20 cellular contexts compared by ENCODE assay signal in the genomic region with DNA sequence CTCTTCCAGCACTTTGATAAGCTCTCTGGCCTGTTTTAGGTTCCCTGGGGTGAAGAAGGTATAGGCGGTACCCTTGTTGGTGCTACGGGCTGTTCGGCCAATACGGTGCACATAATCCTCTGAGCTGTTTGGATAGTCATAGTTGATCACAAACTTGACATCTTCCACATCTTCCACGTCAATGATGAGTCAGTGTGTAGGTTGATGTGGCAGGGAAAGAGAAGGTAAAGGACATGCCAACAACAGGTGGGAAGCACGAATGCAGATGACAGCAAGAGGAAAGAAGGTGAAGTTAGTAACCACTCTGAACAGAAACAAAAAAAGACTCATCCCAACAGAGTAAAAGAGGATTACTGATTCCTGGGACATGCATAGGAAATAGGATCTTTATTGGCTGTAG. TPM values are rescaled to one million over a fixed set of nuclear protein-coding genes. Genes with fewer than 3 reads are reported as not detected.
A peak's percentile ranks its signal among the peaks of the same experiment; 100 is the strongest.
DNase-seq lines count a peak whose midpoint lies in the region; ATAC-seq, FAIRE-seq and TF ChIP-seq lines count a peak whose summit lies in the region.
"Had no signal": no experiment of that assay in that cellular context is flagged by ENCODE, and none has a peak within 500 bp of the region (broad histone marks: within the 10 kb centered on the region; RNA-seq: fewer than 3 reads in every experiment).

No MANE protein-coding gene starts in this region.

- H3K27me3 ChIP-seq in GM12878 (replicated peaks in 1 of 2; ENCODE audit: control insufficient read depth in 2 of 2, insufficient read depth in 2 of 2, low read length in 1 of 2) = no peaks in the 10 kb centered on the region
- H3K27me3 ChIP-seq in psoas muscle (ENCODE audit: insufficient read depth in 3 of 3, low read length in 2 of 3) = no peaks in the 10 kb centered on the region
- no peaks in the 10 kb centered on the region for H3K27me3 ChIP-seq in vagina
- H3K27me3 ChIP-seq: heart right ventricle, right atrium auricular region had no signal

- no peaks in the 10 kb centered on the region for H3K9me3 Mint-ChIP-seq in activated T-cell treated with anti-CD3 and anti-CD28 coated beads, Interleukin-2, amount 50 U/mL, for 24 hours

- H3K79me2 ChIP-seq in GM12878 (ENCODE audit: control insufficient read depth, insufficient read depth, low read length) = no peaks in the 10 kb centered on the region; the same call in 1 of the 2 replicates

- H4K20me1 ChIP-seq in GM12878 (ENCODE audit: control insufficient read depth, insufficient read depth) = no peaks in the 10 kb centered on the region; the same call in 1 of the 2 replicates

- H3K27ac ChIP-seq in GM12878 (ENCODE audit: control insufficient read depth, insufficient read depth) (no peak overlapping the region), psoas muscle (peak overlapping the region; percentile 3), vagina (no peak overlapping the region)
- H3K27ac ChIP-seq: PC-9, right atrium auricular region had no signal

- TF ChIP-seq CTCF in GM12878 (IDR thresholded peaks at IDR 0.05 in 2 of 3, conservative IDR thresholded peaks at IDR 0.05 in 1 of 3; ENCODE audit: control insufficient read depth in 2 of 3, extremely low read depth in 1 of 3, insufficient read depth in 1 of 3, low read depth in 3 of 3, low read length in 3 of 3) (no peak), psoas muscle (IDR thresholded peaks at IDR 0.05) (no peak), vagina (IDR thresholded peaks at IDR 0.05) (no peak)

- H3K4me3 ChIP-seq in GM12878 (no peak overlapping the region), psoas muscle (no peak overlapping the region), vagina (no peak overlapping the region)
- H3K4me3 ChIP-seq: heart right ventricle, PC-9, right atrium auricular region had no signal

- TSS peak; percentile 1 for BruUV-seq in GM12878 (replicated peaks; lab: Mats Ljungman, UMichigan)

- SMC1A ChIA-PET in GM12878 (lab: Charles Lee; ENCODE audit: uncharacterized antibody, unreplicated experiment) = interaction anchor here (0.8 kb wide), 1 partner anchor 10 kb away, joined by 3 read pairs; no protein-coding TSS in a partner anchor

- H3K27ac Mint-ChIP-seq in activated T-cell treated with anti-CD3 and anti-CD28 coated beads, Interleukin-2, amount 50 U/mL, for 24 hours = peak overlapping the region; percentile 34

- no peak overlapping the region for H3K4me3 Mint-ChIP-seq in activated T-cell treated with anti-CD3 and anti-CD28 coated beads, Interleukin-2, amount 50 U/mL, for 24 hours

- DNase-seq in activated T-cell treated with anti-CD3 and anti-CD28 coated beads, Interleukin-2, amount 50 U/mL, for 24 hours = no peak
- DNase-seq in activated T-cell treated with anti-CD3 and anti-CD28 coated beads, Interleukin-2, amount 50 U/mL, for 1 hour = no peak
- DNase-seq in GM12892 (ENCODE audit: insufficient read length) (no peak), GM12878 (ENCODE audit: low read depth, low spot score) (no peak), psoas muscle (no peak), Kasumi-1 (lab: John Stamatoyannopoulos, UW) (no peak), vagina (ENCODE audit: extremely low spot score in 2 of 2) (no peak), SIG-M5 treated with dmso at 0.1 percent for 504 hours (lab: John Stamatoyannopoulos, UW; ENCODE audit: unreplicated experiment) (no peak)
- DNase-seq: activated naive CD4-positive, alpha-beta T cell; effector CD4-positive, alpha-beta T cell; heart right ventricle; NCI-H1436; NCI-H82; SK-N-SH had no signal

- CTCF ChIA-PET in GM12878 (lab: Yijun Ruan, JAX) = interaction anchor here (1.0 to 1.2 kb wide), 3 partner anchors 13 to 15 kb away, joined by 3 to 6 read pairs (median 5); no protein-coding TSS in a partner anchor

- H3K4me2 ChIP-seq in GM12878 (ENCODE audit: control insufficient read depth, insufficient read depth) = no peak overlapping the region
- H3K4me2 ChIP-seq: PC-9, SK-N-SH had no signal

- no peak for ATAC-seq in GM12878
- peak; percentile 2 to 32 (median 9) for ATAC-seq in psoas muscle
- ATAC-seq: heart right ventricle had no signal

- RAD21 ChIA-PET in GM12878 (lab: Charles Lee; ENCODE audit: unreplicated experiment) = no interaction called here

- H3K36me3 Mint-ChIP-seq in activated T-cell treated with anti-CD3 and anti-CD28 coated beads, Interleukin-2, amount 50 U/mL, for 24 hours (ENCODE audit: low read depth) = peaks cover 97% of the 10 kb centered on the region

- no peak overlapping the region for H3K9ac ChIP-seq in GM12878 (ENCODE audit: control insufficient read depth, insufficient read depth, low read length)
- H3K9ac ChIP-seq: SK-N-SH had no signal

- H3K36me3 ChIP-seq in GM12878 (ENCODE audit: control insufficient read depth in 2 of 2, insufficient read depth in 2 of 2, low read length in 1 of 2) (peaks cover 29 to 61% of the 10 kb centered on the region in 2 experiments), psoas muscle (ENCODE audit: insufficient read depth in 1 of 2, low read depth in 1 of 2) (peaks cover 37 to 100% of the 10 kb centered on the region in 2 donors), vagina (peaks cover 13 to 99% of the 10 kb centered on the region in 2 donors)

- H3K4me1 Mint-ChIP-seq in activated T-cell treated with anti-CD3 and anti-CD28 coated beads, Interleukin-2, amount 50 U/mL, for 24 hours (ENCODE audit: low read depth) = peaks cover 74% of the 10 kb centered on the region

- FAIRE-seq in GM12892 (lab: Jason Lieb, UNC) = peak; percentile 44
- FAIRE-seq in GM12878 (lab: Jason Lieb, UNC) = no peak
- FAIRE-seq: islet of Langerhans had no signal

- in situ Hi-C loops in GM12878 (cut with MboI) = no loop called here

- no peak overlapping the region for H2AFZ ChIP-seq in GM12878 (ENCODE audit: control insufficient read depth, low read depth, low read length)
- H2AFZ ChIP-seq: PC-9 had no signal

- no peaks in the 10 kb centered on the region for H3K4me1 ChIP-seq in GM12878 (ENCODE audit: control insufficient read depth, insufficient read depth, low read length)
- H3K4me1 ChIP-seq in psoas muscle = peaks cover 18% of the 10 kb centered on the region
- H3K4me1 ChIP-seq in vagina = no peaks in the 10 kb centered on the region

- POLR2A ChIA-PET in GM12878 (lab: Charles Lee) = no interaction called here

- no peak for TF ChIP-seq RAD21 in GM12878 (IDR thresholded peaks at IDR 0.05; ENCODE audit: insufficient read depth, low read depth, low read length)

- TF ChIP-seq EP300 in GM12878 (IDR thresholded peaks at IDR 0.05; ENCODE audit: borderline replicate concordance in 1 of 2, control insufficient read depth in 1 of 2, low read depth in 2 of 2, low read length in 2 of 2) = no peak

- H3K9me3 ChIP-seq in GM12878 (replicated peaks; ENCODE audit: control insufficient read depth, insufficient read depth, low read length) = no peaks in the 10 kb centered on the region
- no peaks in the 10 kb centered on the region for H3K9me3 ChIP-seq in psoas muscle
- no peaks in the 10 kb centered on the region for H3K9me3 ChIP-seq in vagina
- H3K9me3 ChIP-seq: heart right ventricle, right atrium auricular region, SK-N-SH had no signal

- H3K27me3 Mint-ChIP-seq in activated T-cell treated with anti-CD3 and anti-CD28 coated beads, Interleukin-2, amount 50 U/mL, for 24 hours = no peaks in the 10 kb centered on the region

- WGBS in GM12878 (ENCODE audit: insufficient coverage, insufficient replicate concordance, low lambda C conversion rate, missing lambda C conversion rate) = 96% methylated on average over 6 of the region's 6 CpGs
- WGBS in psoas muscle, 3 donors = 70 to 79% (median 73%) methylated on average over 6 of the region's 6 CpGs

- TF ChIP-seq POLR2A in GM12892 (IDR thresholded peaks at IDR 0.05; ENCODE audit: low read depth, low read length) = no peak
- peak; percentile 63 for TF ChIP-seq POLR2A in GM12878 (IDR thresholded peaks at IDR 0.05; ENCODE audit: low read depth, low read length)
- no peak for TF ChIP-seq POLR2A in vagina (IDR thresholded peaks at IDR 0.05)

- intact Hi-C loops in GM12878 (cut with micrococcal nuclease; ENCODE audit: unreplicated experiment) (loop anchor here (10.0 kb wide), 1 partner anchor 433 kb away; a partner anchor contains a TSS), psoas muscle (cut with DNase I) (no loop called here), vagina (cut with DNase I) (no loop called here)

RNA-seq across cellular contexts. Expression of a gene that starts 18.2 kb away (rescaled TPM):
- polyA plus RNA-seq in GM12892 (2012; ENCODE audit: missing spikeins) = 218 TPM
- 1,768 and 1,800 TPM in 2 replicates for total RNA-seq in GM12878 (2013; cell fraction: nucleolus; rRNA removed)
- total RNA-seq in GM12878 (2014; rRNA removed) (377 and 419 TPM in 2 replicates), GM12878 (2014; rRNA removed; fragmentation: Illumina TruSeq; extraction: Trizol) (223 and 233 TPM in 2 replicates), GM12878 (2021) (340 and 342 TPM in 2 replicates), psoas muscle (100 to 1,000 TPM; 127 to 173 (median 150) TPM), vagina (1,042 TPM)
- 163 TPM for polyA plus RNA-seq in GM12878 (2011; ENCODE audit: low read depth)
- polyA plus RNA-seq in GM12878 (2011; rRNA removed) (778 and 793 TPM in 2 replicates), GM12878 (2014; fragmentation: Illumina TruSeq; extraction: Trizol) (310 and 395 TPM in 2 replicates), GM12878 (2014; fragmentation: Nextera tagmentation; extraction: Ambion mirVana) (10 to 100 TPM; 47.1 to 91.4 TPM), GM12878 (2014; rRNA removed) (430 and 457 TPM in 2 replicates), GM12878 (2016; fragmentation: Nextera tagmentation; extraction: Ambion mirVana) (10 to 100 TPM; 25.2 to 30.9 TPM), psoas muscle (10 to 100 TPM; 41.4 to 87.7 (median 49.5) TPM)
- 427 and 428 TPM in 2 replicates for polyA plus RNA-seq in GM12878 (2011; cell fraction: cytosol; rRNA removed)
- 1,697 and 1,958 TPM in 2 replicates for polyA plus RNA-seq in GM12878 (2011; cell fraction: nucleus; rRNA removed)
- 206 and 224 TPM in 2 replicates for polyA plus RNA-seq in GM12878 (2012)
- 499 and 606 TPM in 2 replicates for polyA minus RNA-seq in GM12878 (2011; rRNA and poly(A)+ RNA removed)
- 150 and 173 TPM in 2 replicates for polyA minus RNA-seq in GM12878 (2011; cell fraction: cytosol; rRNA and poly(A)+ RNA removed)
- polyA minus RNA-seq in GM12878 (2011; cell fraction: nucleus; rRNA and poly(A)+ RNA removed) = 520 and 693 TPM in 2 replicates

RNA-seq across cellular contexts. Expression of a gene that starts 20.1 kb away (rescaled TPM):
- polyA plus RNA-seq in GM12892 (2012; ENCODE audit: missing spikeins) = 0.34 TPM
- total RNA-seq in GM12878 (2013; cell fraction: nucleolus; rRNA removed) = 0.50 and 0.61 TPM in 2 replicates
- total RNA-seq in GM12878 (2014; rRNA removed) = 0.45 TPM in 1 of 2 replicates, not detected in the other
- total RNA-seq in GM12878 (2014; rRNA removed; fragmentation: Illumina TruSeq; extraction: Trizol) = 0.18 TPM in 1 of 2 replicates, not detected in the other
- 0.18 and 0.19 TPM in 2 replicates for total RNA-seq in GM12878 (2021)
- 2.3 TPM for polyA plus RNA-seq in GM12878 (2011; ENCODE audit: low read depth)
- 0.98 and 1.4 TPM in 2 replicates for polyA plus RNA-seq in GM12878 (2011; rRNA removed)
- polyA plus RNA-seq in GM12878 (2011; cell fraction: cytosol; rRNA removed) = 0.90 and 1.1 TPM in 2 replicates
- 0.24 and 0.34 TPM in 2 replicates for polyA plus RNA-seq in GM12878 (2011; cell fraction: nucleus; rRNA removed)
- 1.8 and 2.4 TPM in 2 replicates for polyA plus RNA-seq in GM12878 (2012)
- 0.25 and 0.43 TPM in 2 replicates for polyA plus RNA-seq in GM12878 (2014; fragmentation: Illumina TruSeq; extraction: Trizol)
- under 1 TPM; 0.24 TPM for polyA plus RNA-seq in GM12878 (2014; fragmentation: Nextera tagmentation; extraction: Ambion mirVana)
- 0.15 and 0.36 TPM in 2 replicates for polyA plus RNA-seq in GM12878 (2014; rRNA removed)
- under 1 TPM; 0.32 to 0.36 TPM for polyA plus RNA-seq in GM12878 (2016; fragmentation: Nextera tagmentation; extraction: Ambion mirVana)
- 0.62 and 1.1 TPM in 2 replicates for polyA minus RNA-seq in GM12878 (2011; rRNA and poly(A)+ RNA removed)
- polyA minus RNA-seq in GM12878 (2011; cell fraction: cytosol; rRNA and poly(A)+ RNA removed) = not detected in 2 replicates
- polyA minus RNA-seq in GM12878 (2011; cell fraction: nucleus; rRNA and poly(A)+ RNA removed) = not detected in 2 replicates
- total RNA-seq in psoas muscle = 1 to 10 TPM in 2 of 4 donors, under 1 TPM in 2; 0.80 to 1.9 (median 1.2) TPM
- polyA plus RNA-seq in psoas muscle = 1 to 10 TPM in 1 of 3 donors, under 1 TPM in 2; 0.53 to 1.1 (median 0.75) TPM
- 3.9 TPM for total RNA-seq in vagina

RNA-seq across cellular contexts. Expression of a gene that starts 32.9 kb away (rescaled TPM):
- polyA plus RNA-seq in GM12892 (2012; ENCODE audit: missing spikeins) = not detected
- total RNA-seq in GM12878 (2013; cell fraction: nucleolus; rRNA removed) = not detected in 2 replicates
- not detected in 2 replicates for total RNA-seq in GM12878 (2014; rRNA removed)
- not detected in 2 replicates for total RNA-seq in GM12878 (2014; rRNA removed; fragmentation: Illumina TruSeq; extraction: Trizol)
- not detected in 2 replicates for total RNA-seq in GM12878 (2021)
- polyA plus RNA-seq in GM12878 (2011; ENCODE audit: low read depth) = 0.12 TPM
- polyA plus RNA-seq in GM12878 (2011; rRNA removed) = not detected in 2 replicates
- not detected in 2 replicates for polyA plus RNA-seq in GM12878 (2011; cell fraction: cytosol; rRNA removed)
- polyA plus RNA-seq in GM12878 (2011; cell fraction: nucleus; rRNA removed) = not detected in 2 replicates
- polyA plus RNA-seq in GM12878 (2012) = 0.07 and 0.13 TPM in 2 replicates
- polyA plus RNA-seq in GM12878 (2014; fragmentation: Illumina TruSeq; extraction: Trizol) = not detected in 2 replicates
- polyA plus RNA-seq in GM12878 (2014; fragmentation: Nextera tagmentation; extraction: Ambion mirVana) = not detected
- polyA plus RNA-seq in GM12878 (2014; rRNA removed) = not detected in 2 replicates
- not detected for polyA plus RNA-seq in GM12878 (2016; fragmentation: Nextera tagmentation; extraction: Ambion mirVana)
- not detected in 2 replicates for polyA minus RNA-seq in GM12878 (2011; rRNA and poly(A)+ RNA removed)
- polyA minus RNA-seq in GM12878 (2011; cell fraction: cytosol; rRNA and poly(A)+ RNA removed) = not detected in 2 replicates
- polyA minus RNA-seq in GM12878 (2011; cell fraction: nucleus; rRNA and poly(A)+ RNA removed) = not detected in 2 replicates
- total RNA-seq in psoas muscle = not detected
- polyA plus RNA-seq in psoas muscle = under 1 TPM in 1 of 3 donors, not detected in 2; 0.01 TPM
- not detected for total RNA-seq in vagina
- total RNA-seq: activated CD8-positive, alpha-beta memory T cell treated with anti-CD3 and anti-CD28 coated beads for 36 hours; fibroblast of lung had no signal
- polyA plus RNA-seq: AG04450, fibroblast of lung, SK-N-SH had no signal
